In the genomic region with DNA sequence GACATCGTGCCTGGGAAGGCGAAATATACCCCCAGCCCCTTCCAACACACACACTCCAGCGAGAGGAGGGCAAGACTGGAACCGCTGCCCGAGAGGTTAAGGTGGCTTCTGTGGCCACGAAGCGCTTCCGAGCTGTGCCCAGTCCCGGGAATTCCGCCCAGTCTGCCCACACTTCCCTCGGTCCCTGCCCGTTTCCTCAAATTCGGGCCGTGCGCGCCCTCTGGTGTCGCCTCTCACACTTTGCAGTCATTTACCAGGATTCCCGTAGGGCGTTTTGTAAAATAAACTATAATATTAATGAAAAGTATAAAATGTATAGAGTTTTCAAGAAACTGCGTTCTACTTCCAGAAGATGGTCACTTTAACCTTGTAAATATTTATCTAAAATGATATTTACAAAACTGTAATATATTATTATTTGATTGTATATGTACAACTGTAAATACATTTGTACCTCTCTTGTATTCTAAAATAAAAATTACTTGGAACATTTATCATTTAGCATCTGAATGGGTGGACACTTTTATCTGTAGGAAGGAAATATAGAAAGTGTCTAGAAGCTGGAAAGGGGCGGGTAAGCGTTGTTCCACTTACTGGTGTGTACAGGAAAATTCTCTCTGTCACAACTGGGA, we compare ENCODE assay signal across 8 cellular contexts.
DNase-seq lines count a peak whose midpoint lies in the region; ATAC-seq lines count a peak whose summit lies in the region.

No MANE protein-coding gene starts in this region.

- H3K27me3 ChIP-seq in HAP-1 (ENCODE audit: low read depth): no peaks in the 10 kb centered on the region

- in situ Hi-C loops in HAP-1 (cut with MboI; ENCODE audit: low sequenced_read_pairs): no loop called here

- H3K36me3 ChIP-seq in HAP-1 (replicated peaks): no peaks in the 10 kb centered on the region

- H3K4me3 ChIP-seq in HAP-1: peak overlapping the region; percentile 44

- ATAC-seq in HG02840 (IDR thresholded peaks at IDR 0.05; ENCODE audit: low FRiP score, unreplicated experiment): no peak

- DNase-seq in AML-193 (lab: John Stamatoyannopoulos, UW) (peak; percentile 48 to 53), HAP-1 (ENCODE audit: low spot score in 2 of 2) (peak; percentile 74 to 87), NCI-H510A treated with DMSO at 0.1 percent for 48 hours (lab: John Stamatoyannopoulos, UW) (peak; percentile 85), ecto neural progenitor cell (ENCODE audit: low spot score) (peak; percentile 86), medulla oblongata (ENCODE audit: extremely low spot score) (peak; percentile 88)
- DNase-seq in activated CD4-positive, alpha-beta T cell treated with anti-CD3 and anti-CD28 coated beads, Interleukin-2, amount 50 U/mL, for 48 hours: peak; percentile 70 to 75
- peak; percentile 44 for DNase-seq in stimulated activated CD8-positive, alpha-beta memory T cell treated with anti-CD3 and anti-CD28 coated beads, Interleukin-4, amount 100 ng/mL, for 24 hours (ENCODE audit: low read depth)

- H3K4me1 ChIP-seq in HAP-1: peaks cover 9% of the 10 kb centered on the region

- H3K9me3 ChIP-seq in HAP-1: peaks cover 5% of the 10 kb centered on the region
